ENCODE assay signal across 9 cellular contexts in genomic region chr4:101102114-101102752, GRCh38.
DNase-seq lines count a peak whose midpoint lies in the region; ATAC-seq and TF ChIP-seq lines count a peak whose summit lies in the region.
"Had no signal": no experiment of that assay in that cellular context is flagged by ENCODE, and none has a peak within 500 bp of the region (broad histone marks: within the 10 kb centered on the region; RNA-seq: fewer than 3 reads in every experiment).

No MANE protein-coding gene starts in this region.

- H2AFZ ChIP-seq in Loucy (ENCODE audit: low read length): no peak overlapping the region

- no peak overlapping the region for H3K9ac ChIP-seq in Loucy (ENCODE audit: low read depth, low read length, poor library complexity, severe bottlenecking)

- no peaks in the 10 kb centered on the region for H3K27me3 ChIP-seq in AG04450 (ENCODE audit: control insufficient read depth, insufficient read depth, low read length)
- H3K27me3 ChIP-seq in Loucy (ENCODE audit: insufficient read depth, low read length, poor library complexity, severe bottlenecking): no peaks in the 10 kb centered on the region

- H3K36me3 Mint-ChIP-seq in MCF 10A (ENCODE audit: insufficient read depth, unreplicated experiment) (peaks cover 13% of the 10 kb centered on the region), memory B cell (peaks cover 13% of the 10 kb centered on the region)

- peak overlapping the region; percentile 80 for H3K4me2 ChIP-seq in Loucy (ENCODE audit: low read depth, low read length, poor library complexity, severe bottlenecking)

- H3K27ac Mint-ChIP-seq in MCF 10A (ENCODE audit: low read depth, unreplicated experiment): peak overlapping the region; percentile 62
- H3K27ac Mint-ChIP-seq in memory B cell: peak overlapping the region; percentile 75

- H3F3A ChIP-seq in Loucy (ENCODE audit: low read depth): peaks cover 12% of the 10 kb centered on the region; the same call in 1 of the 2 replicates

- DNase-seq in AG04450 (ENCODE audit: low read depth, low spot score) (peak; percentile 66), MCF 10A (ENCODE audit: unreplicated experiment) (peak; percentile 68), memory B cell (ENCODE audit: low spot score in 2 of 2) (no peak)
- DNase-seq in activated naive CD4-positive, alpha-beta T cell treated with anti-CD3 and anti-CD28 coated beads, Interleukin-2, amount 50 U/mL, for 16 hours: no peak
- DNase-seq in activated T-cell treated with anti-CD3 and anti-CD28 coated beads, Interleukin-2, amount 50 U/mL, for 1 hour: no peak

- H3K27ac ChIP-seq in AG04450 (ENCODE audit: low read depth, low read length): no peak overlapping the region
- H3K27ac ChIP-seq: prostate gland had no signal

- H3K4me1 Mint-ChIP-seq in MCF 10A (ENCODE audit: insufficient read depth, unreplicated experiment) (peaks cover 25% of the 10 kb centered on the region), memory B cell (peaks cover 22% of the 10 kb centered on the region)

- no peaks in the 10 kb centered on the region for H3K27me3 Mint-ChIP-seq in MCF 10A (ENCODE audit: insufficient read depth, unreplicated experiment)
- H3K27me3 Mint-ChIP-seq in memory B cell: no peaks in the 10 kb centered on the region

- H3K9me3 ChIP-seq in AG04450 (ENCODE audit: control insufficient read depth, insufficient read depth, low read length) (no peaks in the 10 kb centered on the region), Loucy (ENCODE audit: insufficient read depth, low read depth, low read length) (no peaks in the 10 kb centered on the region)
- H3K9me3 ChIP-seq: prostate gland had no signal

- no peak for ATAC-seq in memory B cell (ENCODE audit: low read depth)
- ATAC-seq in HG03196 (IDR thresholded peaks at IDR 0.05; ENCODE audit: unreplicated experiment): no peak
- ATAC-seq in HG03097 (IDR thresholded peaks at IDR 0.05; ENCODE audit: low FRiP score, unreplicated experiment): no peak

- H3K4me3 Mint-ChIP-seq in MCF 10A (ENCODE audit: unreplicated experiment) (no peak overlapping the region), memory B cell (no peak overlapping the region)

- H3K9me2 ChIP-seq in Loucy (replicated peaks; ENCODE audit: low read depth, low read length): no peaks in the 10 kb centered on the region

- H3K4me3 ChIP-seq in AG04450 (ENCODE audit: low read depth, low read length) (no peak overlapping the region), Loucy (ENCODE audit: low read length, poor library complexity, severe bottlenecking) (no peak overlapping the region)
- H3K4me3 ChIP-seq: prostate gland had no signal

- no TSS peak for BruUV-seq in MCF 10A (replicated peaks; lab: Mats Ljungman, UMichigan)

- POLR2A ChIA-PET in AG04450 (lab: Yijun Ruan, JAX) (no interaction called here), MCF 10A (lab: Yijun Ruan, JAX) (no interaction called here)

- H3K4me1 ChIP-seq in Loucy (ENCODE audit: insufficient read depth, low read length, poor library complexity, severe bottlenecking): peaks cover 49% of the 10 kb centered on the region

- CTCF ChIA-PET in AG04450 (lab: Charles Lee) (interaction anchor here (0.5 to 0.7 kb wide), 2 partner anchors 176 to 1329 kb away, joined by 3 to 6 read pairs; no protein-coding TSS in a partner anchor), MCF 10A (lab: Yijun Ruan, JAX) (no interaction called here)

- no peak for TF ChIP-seq CTCF in AG04450 (IDR thresholded peaks at IDR 0.05; ENCODE audit: low read depth, low read length)
- no peak for TF ChIP-seq CTCF in Loucy (conservative IDR thresholded peaks at IDR 0.05; ENCODE audit: low read length)
- TF ChIP-seq CTCF in MCF 10A (IDR thresholded peaks at IDR 0.05; ENCODE audit: unreplicated experiment): no peak

- 0 out of 2 replicates have a peak, but pooled peaks cover 6% of the 10 kb centered on the region for H3K36me3 ChIP-seq in Loucy (ENCODE audit: insufficient read depth, low read length)
- H3K36me3 ChIP-seq: prostate gland had no signal

- no peaks in the 10 kb centered on the region for H3K9me3 Mint-ChIP-seq in MCF 10A (ENCODE audit: unreplicated experiment)
- no peaks in the 10 kb centered on the region for H3K9me3 Mint-ChIP-seq in memory B cell

- H4K20me1 ChIP-seq in Loucy (ENCODE audit: insufficient read depth, low read length, poor library complexity, severe bottlenecking): no peaks in the 10 kb centered on the region

- intact Hi-C loops in MCF 10A (cut with micrococcal nuclease): no loop called here

- H3K79me2 ChIP-seq in Loucy (ENCODE audit: insufficient read depth, low read length): no peaks in the 10 kb centered on the region

Comparison
In these comparisons a context has a peak if more than half of its experiments do, and no peak if none do; other contexts are left out.
1. DNase-seq: peak in AG04450 (single experiment) and MCF 10A (single experiment); none in memory B cell (0 of 2), activated naive CD4-positive, alpha-beta T cell treated with anti-CD3 and anti-CD28 coated beads, Interleukin-2, amount 50 U/mL, for 16 hours (single experiment) and activated T-cell treated with anti-CD3 and anti-CD28 coated beads, Interleukin-2, amount 50 U/mL, for 1 hour (single experiment).